In genomic region chr12:109995703-109996482, GRCh38 we compare ENCODE assay signal across 8 cellular contexts. TPM values are rescaled to one million over a fixed set of nuclear protein-coding genes. Genes with fewer than 3 reads are reported as not detected.
DNase-seq lines count a peak whose midpoint lies in the region; ATAC-seq and TF ChIP-seq lines count a peak whose summit lies in the region.

Gene GIT2, minus strand, starts transcription at chr12:109996368. Its CDS starts 144 bp downstream, at chr12:109996224.

- no peaks in the 10 kb centered on the region for H3K27me3 ChIP-seq in AG04450 (ENCODE audit: control insufficient read depth, insufficient read depth, low read length)

- peak; percentile 65 for DNase-seq in AG04450 (ENCODE audit: low read depth, low spot score)
- DNase-seq in NCI-H345 treated with DMSO at 0.1 percent for 48 hours (lab: John Stamatoyannopoulos, UW; ENCODE audit: unreplicated experiment) = peak; percentile 78
- DNase-seq in activated CD4-positive, CD25-positive, alpha-beta regulatory T cell (lab: John Stamatoyannopoulos, UW) = peak; percentile 83 to 95 (median 88)
- peak; percentile 42 to 95 (median 88) for DNase-seq in caudate nucleus (lab: John Stamatoyannopoulos, UW)
- peak; percentile 93 to 94 (median 93) for DNase-seq in immature natural killer cell
- DNase-seq in smooth muscle cell of the brain vasculature (ENCODE audit: low read depth, low spot score) = peak; percentile 82

- H3K36me3 Mint-ChIP-seq in immature natural killer cell = peaks cover 0 to 3% (median 0%) of the 10 kb centered on the region in 3 donors

- CTCF ChIA-PET in AG04450 (lab: Charles Lee) = no interaction called here

- POLR2A ChIA-PET in AG04450 (lab: Yijun Ruan, JAX) = interaction anchor here (0.7 kb wide), 1 partner anchor 106 kb away, joined by 3 read pairs; no protein-coding TSS in a partner anchor

- ATAC-seq in GM19025 (IDR thresholded peaks at IDR 0.05; ENCODE audit: low read depth, unreplicated experiment) (peak; percentile 60), HG03280 (IDR thresholded peaks at IDR 0.05; ENCODE audit: unreplicated experiment) (peak; percentile 59)

- H3K27ac ChIP-seq in AG04450 (ENCODE audit: low read depth, low read length) (peak within 1 kb of the TSS; percentile 34), caudate nucleus (ENCODE audit: low read depth, low read length) (peak within 1 kb of the TSS; percentile 32)

- peak within 1 kb of the TSS; percentile 94 to 97 (median 94) for H3K27ac Mint-ChIP-seq in immature natural killer cell

- H3K9me3 ChIP-seq in AG04450 (ENCODE audit: control insufficient read depth, insufficient read depth, low read length) = no peaks in the 10 kb centered on the region

- no peaks in the 10 kb centered on the region for H3K9me3 Mint-ChIP-seq in immature natural killer cell

- H3K27me3 Mint-ChIP-seq in immature natural killer cell (ENCODE audit: low read depth in 3 of 3) = peaks cover 0 to 15% (median 0%) of the 10 kb centered on the region in 3 donors

- H3K4me3 Mint-ChIP-seq in immature natural killer cell = peak within 1 kb of the TSS; percentile 92 to 97 (median 96)

- H3K4me3 ChIP-seq in AG04450 (ENCODE audit: low read depth, low read length) = peak within 1 kb of the TSS; percentile 90

- H3K4me1 Mint-ChIP-seq in immature natural killer cell = peaks cover 70 to 81% of the 10 kb centered on the region in 2 donors

- TF ChIP-seq CTCF in AG04450 (IDR thresholded peaks at IDR 0.05; ENCODE audit: low read depth, low read length) = no peak

RNA-seq across cellular contexts. Expression of gene GIT2, which starts in this region (rescaled TPM):
- polyA plus RNA-seq in AG04450 (2011; rRNA removed) (57.9 and 62.0 TPM in 2 replicates), immature natural killer cell (10 to 100 TPM; 54.6 to 100.0 (median 68.7) TPM)
- polyA minus RNA-seq in AG04450 (2011; rRNA and poly(A)+ RNA removed) = 69.9 and 70.6 TPM in 2 replicates

Comparison
In these comparisons a context has a peak if more than half of its experiments do, and no peak if none do; other contexts are left out.
1. Peak in every context shown above with its lines: DNase-seq, ATAC-seq, H3K4me3 ChIP-seq and H3K27ac ChIP-seq.